8 cellular contexts compared by ENCODE assay signal in genomic region chr2:201071305-201072200, GRCh38. TPM values are rescaled to one million over a fixed set of nuclear protein-coding genes. Genes with fewer than 3 reads are reported as not detected.
DNase-seq lines count a peak whose midpoint lies in the region; ATAC-seq and TF ChIP-seq lines count a peak whose summit lies in the region.

Gene HYCC2 (minus strand): TSS chr2:201071671. CDS start chr2:201024009, 47,662 bp downstream.
Gene NDUFB3 (plus strand): TSS chr2:201072001. CDS start chr2:201078883, 6,882 bp downstream.

- no peaks in the 10 kb centered on the region for H3K36me3 Mint-ChIP-seq in WTC11

- H3K27ac Mint-ChIP-seq in WTC11, result peak within 1 kb of the TSS; percentile 93

- no peaks in the 10 kb centered on the region for H3K9me3 ChIP-seq in spleen

- CTCF ChIA-PET in WTC11 (lab: Charles Lee), result interaction anchor here (1.2 to 3.3 kb wide), 5 partner anchors 55 to 161 kb away, joined by 3 to 17 read pairs (median 5); partner anchors contain the start of gene ORC2

- H3K4me3 ChIP-seq in spleen, result peak within 1 kb of the TSS; percentile 67 to 92 (median 82)

- TF ChIP-seq CTCF in AG09319 (IDR thresholded peaks at IDR 0.05; ENCODE audit: low read depth, low read length) (peak; percentile 23), WTC11 (IDR thresholded peaks at IDR 0.05) (no peak), spleen (IDR thresholded peaks at IDR 0.05 in 8 of 11, conservative IDR thresholded peaks at IDR 0.05 in 3 of 11) (peak; percentile 33 to 74 (median 50))

- in situ Hi-C loops in GM18951 (cut with MboI; ENCODE audit: low sequenced_read_pairs, unreplicated experiment), result loop anchor here (10.0 kb wide), 1 partner anchor 167 kb away; no protein-coding TSS in a partner anchor

- peak within 1 kb of the TSS; percentile 96 for H3K27ac ChIP-seq in caudate nucleus (ENCODE audit: low read depth, low read length)
- H3K27ac ChIP-seq in spleen, result peak within 1 kb of the TSS; percentile 89 to 95 (median 92)

- H3K36me3 ChIP-seq in spleen, result no peaks in the 10 kb centered on the region

- POLR2A ChIA-PET in WTC11 (lab: Charles Lee), result no interaction called here

- WGBS in spleen, 5 donors, result 0 to 1% (median 0%) methylated on average over 48 of the region's 48 CpGs

- TF ChIP-seq POLR2A in GM18951 (IDR thresholded peaks at IDR 0.05; ENCODE audit: extremely low read depth, insufficient read depth, insufficient read length), result peak; percentile 72
- TF ChIP-seq POLR2A in spleen (IDR thresholded peaks at IDR 0.05), result peak in 2 of 3 donors; percentile 20 to 63

- peak; percentile 98 for ATAC-seq in HG03196 (IDR thresholded peaks at IDR 0.05; ENCODE audit: unreplicated experiment)
- peak; percentile 98 for ATAC-seq in WTC11

- H3K9me3 Mint-ChIP-seq in WTC11, result no peaks in the 10 kb centered on the region

- peak; percentile 77 for DNase-seq in AG09319 (ENCODE audit: extremely low read depth, low read depth)
- DNase-seq in NCI-H226, result peak; percentile 63
- DNase-seq in WTC11 (ENCODE audit: low spot score), result peak; percentile 89
- peak; percentile 44 to 96 (median 89) for DNase-seq in caudate nucleus (lab: John Stamatoyannopoulos, UW)
- peak; percentile 96 for DNase-seq in inferior parietal cortex (ENCODE audit: extremely low spot score)
- peak; percentile 95 for DNase-seq in spleen

- H3K27me3 ChIP-seq in spleen (replicated peaks in 1 of 7), result no peaks in the 10 kb centered on the region

- H3K4me1 Mint-ChIP-seq in WTC11, result peaks cover 17% of the 10 kb centered on the region

- H3K27me3 Mint-ChIP-seq in WTC11 (ENCODE audit: low read depth), result no peaks in the 10 kb centered on the region

- H3K4me1 ChIP-seq in spleen, result peaks cover 39 to 90% (median 69%) of the 10 kb centered on the region in 6 donors

- intact Hi-C loops in spleen (cut with DNase I; ENCODE audit: low total_unique reads), result loop anchor here (10.0 kb wide), 1 partner anchor 177 kb away; no protein-coding TSS in a partner anchor

- H3K4me3 Mint-ChIP-seq in WTC11, result peak within 1 kb of the TSS; percentile 95

TF ChIP-seq in WTC11, 78 proteins besides CTCF, POLR2A, EP300 and RAD21:
- TF ChIP-seq GABPB1 (CRISPR knock-in tag; IDR thresholded peaks at IDR 0.05), result peak; percentile 92
- peak; percentile 90 for TF ChIP-seq NFYB (CRISPR knock-in tag; conservative IDR thresholded peaks at IDR 0.05; ENCODE audit: low read depth)
- no peak for TF ChIP-seq ZNF263 (CRISPR knock-in tag; IDR thresholded peaks at IDR 0.05; ENCODE audit: low read depth)
- peak; percentile 90 for TF ChIP-seq FOXK1 (CRISPR knock-in tag; IDR thresholded peaks at IDR 0.05)
- peak; percentile 80 for TF ChIP-seq CREM (CRISPR knock-in tag; IDR thresholded peaks at IDR 0.05)
- TF ChIP-seq FOXP1 (CRISPR knock-in tag; IDR thresholded peaks at IDR 0.05; ENCODE audit: borderline replicate concordance), result peak; percentile 18; the same call in 1 of the 2 replicates
- peak; percentile 80 for TF ChIP-seq ETV6 (CRISPR knock-in tag; IDR thresholded peaks at IDR 0.05)
- 0 out of 2 replicates have a peak, but pooled peaks have one; percentile 21 for TF ChIP-seq FOXP4 (CRISPR knock-in tag; IDR thresholded peaks at IDR 0.05)
- 0 out of 2 replicates have a peak, but pooled peaks have one; percentile 54 for TF ChIP-seq SMAD3 (CRISPR knock-in tag; IDR thresholded peaks at IDR 0.05; ENCODE audit: borderline replicate concordance)
- peak; percentile 14; the same call in 1 of the 2 replicates for TF ChIP-seq MAX (CRISPR knock-in tag; IDR thresholded peaks at IDR 0.05)
- no peak for TF ChIP-seq E2F1 (CRISPR knock-in tag; IDR thresholded peaks at IDR 0.05)
- TF ChIP-seq ZNF416 (CRISPR knock-in tag; IDR thresholded peaks at IDR 0.05), result no peak
- TF ChIP-seq SP1 (CRISPR knock-in tag; conservative IDR thresholded peaks at IDR 0.05), result peak; percentile 94
- peak; percentile 25; the same call in 1 of the 2 replicates for TF ChIP-seq USF2 (CRISPR knock-in tag; IDR thresholded peaks at IDR 0.05)
- TF ChIP-seq ATF3 (CRISPR knock-in tag; conservative IDR thresholded peaks at IDR 0.05), result no peak
- TF ChIP-seq ZMAT4 (CRISPR knock-in tag; IDR thresholded peaks at IDR 0.05), result peak; percentile 51; the same call in 1 of the 2 replicates

RNA-seq across cellular contexts. Expression of gene HYCC2, which starts in this region (rescaled TPM):
- 8.8 to 10.4 TPM (median 9.1 TPM) in 3 replicates for total RNA-seq in WTC11 (2021)
- 10 to 100 TPM; 38.8 to 68.9 (median 45.0) TPM for total RNA-seq in spleen
- 10 to 100 TPM in 1 of 3 donors, 1 to 10 TPM in 2; 3.2 to 10.5 (median 6.2) TPM for polyA plus RNA-seq in spleen

RNA-seq across cellular contexts. Expression of gene NDUFB3, which starts in this region (rescaled TPM):
- total RNA-seq in WTC11 (2021) (65.5 to 70.9 TPM (median 66.8 TPM) in 3 replicates), spleen (10 to 100 TPM; 30.0 to 91.5 (median 58.3) TPM)
- 10 to 100 TPM; 49.6 to 89.0 (median 69.5) TPM for polyA plus RNA-seq in spleen

Comparison
In these comparisons a context has a peak if more than half of its experiments do, and no peak if none do; other contexts are left out.
1. Peak in every context shown above with its lines: DNase-seq, ATAC-seq, H3K4me3 ChIP-seq and H3K27ac ChIP-seq.